ENCODE assay signal across 10 cellular contexts in genomic region chr10:12221323-12222298, GRCh38. TPM values are rescaled to one million over a fixed set of nuclear protein-coding genes. Genes with fewer than 3 reads are reported as not detected.
A peak's percentile ranks its signal among the peaks of the same experiment; 100 is the strongest.
DNase-seq lines count a peak whose midpoint lies in the region; ATAC-seq, FAIRE-seq and TF ChIP-seq lines count a peak whose summit lies in the region.
"Had no signal": no experiment of that assay in that cellular context is flagged by ENCODE, and none has a peak within 500 bp of the region (broad histone marks: within the 10 kb centered on the region; RNA-seq: fewer than 3 reads in every experiment).

No MANE protein-coding gene starts in this region.

- intact Hi-C loops in OCI-LY7 (cut with micrococcal nuclease; ENCODE audit: unreplicated experiment): no loop called here
- intact Hi-C loops in CD4-positive, alpha-beta T cell (cut with DNase I, micrococcal nuclease): no loop called here

- H3K4me3 Mint-ChIP-seq in astrocyte (ENCODE audit: unreplicated experiment): no peak overlapping the region
- no peak overlapping the region for H3K4me3 Mint-ChIP-seq in CD4-positive, alpha-beta T cell
- H3K4me3 Mint-ChIP-seq: neural progenitor cell had no signal

- POLR2A ChIA-PET in HEK293 (lab: Yijun Ruan, JAX) (no interaction called here), OCI-LY7 (lab: Charles Lee) (interaction anchor here (1.3 kb wide), 1 partner anchor 23 kb away, joined by 3 read pairs; no protein-coding TSS in a partner anchor)
- POLR2A ChIA-PET in CD4-positive, alpha-beta T cell (lab: Charles Lee): interaction anchor here (1.0 kb wide), 1 partner anchor 26 kb away, joined by 3 read pairs; the partner anchor contains the start of gene NUDT5

- H3K9me3 Mint-ChIP-seq in astrocyte (ENCODE audit: unreplicated experiment): no peaks in the 10 kb centered on the region
- H3K9me3 Mint-ChIP-seq in CD4-positive, alpha-beta T cell: no peaks in the 10 kb centered on the region

- BruUV-seq in OCI-LY7 (replicated peaks; lab: Mats Ljungman, UMichigan): no TSS peak

- CTCF ChIA-PET in HEK293 (lab: Yijun Ruan, JAX) (interaction anchor here (0.5 to 0.9 kb wide), 3 partner anchors 233 to 681 kb away, joined by 4 to 5 read pairs (median 5); no protein-coding TSS in a partner anchor), OCI-LY7 (lab: Charles Lee; ENCODE audit: unreplicated experiment) (no interaction called here)
- CTCF ChIA-PET in CD4-positive, alpha-beta T cell (lab: Charles Lee): interaction anchor here (1.0 kb wide), 1 partner anchor 22 kb away, joined by 3 read pairs; no protein-coding TSS in a partner anchor

- H3K4me1 ChIP-seq in HEK293 (ENCODE audit: control insufficient read depth, insufficient read depth, low read length) (no peaks in the 10 kb centered on the region), astrocyte (ENCODE audit: insufficient read depth, low read length) (no peaks in the 10 kb centered on the region), OCI-LY7 (ENCODE audit: insufficient read depth, low read length, poor library complexity, severe bottlenecking) (no peaks in the 10 kb centered on the region)
- H3K4me1 ChIP-seq: neural progenitor cell had no signal

- H3K79me2 ChIP-seq in astrocyte (ENCODE audit: insufficient read depth, low read length) (peaks cover 40% of the 10 kb centered on the region), OCI-LY7 (ENCODE audit: insufficient read depth, low read depth, low read length) (peaks cover 24% of the 10 kb centered on the region)

- TF ChIP-seq POLR2A in GM12891 (IDR thresholded peaks at IDR 0.05; ENCODE audit: low read depth, low read length): no peak

- peaks cover 25% of the 10 kb centered on the region for H3K36me3 Mint-ChIP-seq in astrocyte (ENCODE audit: low read depth, unreplicated experiment)
- peaks cover 70% of the 10 kb centered on the region for H3K36me3 Mint-ChIP-seq in CD4-positive, alpha-beta T cell (ENCODE audit: low read depth)

- no peak overlapping the region for H3K9ac ChIP-seq in astrocyte (ENCODE audit: low read length)
- H3K9ac ChIP-seq: neural progenitor cell had no signal

- H3K4me3 ChIP-seq in HEK293 (ENCODE audit: low read depth, low read length) (no peak overlapping the region), astrocyte (ENCODE audit: insufficient read depth, low read depth, low read length) (no peak overlapping the region), OCI-LY7 (ENCODE audit: low read depth, low read length, poor library complexity, severe bottlenecking) (no peak overlapping the region)
- H3K4me3 ChIP-seq: neural progenitor cell had no signal

- no peak overlapping the region for H3K4me2 ChIP-seq in astrocyte (ENCODE audit: low read length)
- H3K4me2 ChIP-seq in OCI-LY7 (ENCODE audit: low read length): no peak overlapping the region
- H3K4me2 ChIP-seq: neural progenitor cell had no signal

- FAIRE-seq in astrocyte (lab: Jason Lieb, UNC) (no peak), GM12891 (lab: Jason Lieb, UNC) (no peak)

- H3K9me2 ChIP-seq in OCI-LY7 (ENCODE audit: insufficient read depth, low read length): no peaks in the 10 kb centered on the region

- H3K27me3 ChIP-seq in astrocyte (ENCODE audit: insufficient read depth, low read length): no peaks in the 10 kb centered on the region
- no peaks in the 10 kb centered on the region for H3K27me3 ChIP-seq in CD4-positive, alpha-beta T cell (ENCODE audit: control insufficient read depth, insufficient read depth, low read length)
- H3K27me3 ChIP-seq: neural progenitor cell had no signal

- peaks cover 44 to 63% of the 10 kb centered on the region in 2 experiments for H3K36me3 ChIP-seq in HEK293 (ENCODE audit: control insufficient read depth in 2 of 2, insufficient read depth in 1 of 2, low read length in 2 of 2)
- peaks cover 20% of the 10 kb centered on the region for H3K36me3 ChIP-seq in astrocyte (ENCODE audit: insufficient read depth, low read length)
- H3K36me3 ChIP-seq in OCI-LY7 (ENCODE audit: insufficient read depth, low read length): peaks cover 90% of the 10 kb centered on the region

- H3K27me3 Mint-ChIP-seq in astrocyte (ENCODE audit: low read depth, unreplicated experiment): no peaks in the 10 kb centered on the region
- no peaks in the 10 kb centered on the region for H3K27me3 Mint-ChIP-seq in CD4-positive, alpha-beta T cell

- TF ChIP-seq CTCF in HEK293 (tag by site-specific recombination; IDR thresholded peaks at IDR 0.05) (no peak), astrocyte (IDR thresholded peaks at IDR 0.05; ENCODE audit: insufficient read depth, low read depth, low read length) (no peak), OCI-LY7 (conservative IDR thresholded peaks at IDR 0.05; ENCODE audit: low read length) (no peak)
- no peak for TF ChIP-seq CTCF in CD4-positive, alpha-beta T cell (IDR thresholded peaks at IDR 0.05)

- H3K9me3 ChIP-seq in HEK293 (ENCODE audit: control insufficient read depth, insufficient read depth, low read depth, low read length): no peaks in the 10 kb centered on the region
- H3K9me3 ChIP-seq in astrocyte (ENCODE audit: insufficient read depth, low read depth, low read length): no peaks in the 10 kb centered on the region
- peaks cover 8% of the 10 kb centered on the region; the same call in 1 of the 2 replicates for H3K9me3 ChIP-seq in OCI-LY7 (ENCODE audit: low read length)
- H3K9me3 ChIP-seq in CD4-positive, alpha-beta T cell (ENCODE audit: control insufficient read depth, low read length): no peaks in the 10 kb centered on the region

- no peak overlapping the region for H3K27ac ChIP-seq in HEK293 (ENCODE audit: extremely low read depth, low read depth, low read length)
- peak overlapping the region; percentile 1 for H3K27ac ChIP-seq in astrocyte (ENCODE audit: low read depth, low read length)
- H3K27ac ChIP-seq in OCI-LY7 (ENCODE audit: low read depth, low read length, poor library complexity, severe bottlenecking): no peak overlapping the region
- H3K27ac ChIP-seq in CD4-positive, alpha-beta T cell (ENCODE audit: low read depth, low read length): no peak overlapping the region
- H3K27ac ChIP-seq: neural progenitor cell had no signal

- H2AFZ ChIP-seq in astrocyte (ENCODE audit: low read depth, low read length) (no peak overlapping the region), OCI-LY7 (ENCODE audit: low read length) (no peak overlapping the region)
- H2AFZ ChIP-seq: neural progenitor cell had no signal

- ATAC-seq in GM19455 (IDR thresholded peaks at IDR 0.05; ENCODE audit: unreplicated experiment): no peak
- no peak for ATAC-seq in CD4-positive, alpha-beta T cell (ENCODE audit: poor library complexity)

- H3K27ac Mint-ChIP-seq in astrocyte (ENCODE audit: unreplicated experiment): peak overlapping the region; percentile 78
- no peak overlapping the region for H3K27ac Mint-ChIP-seq in CD4-positive, alpha-beta T cell
- H3K27ac Mint-ChIP-seq: neural progenitor cell had no signal

- H3K4me1 Mint-ChIP-seq in astrocyte (ENCODE audit: low read depth, unreplicated experiment): peaks cover 6% of the 10 kb centered on the region
- H3K4me1 Mint-ChIP-seq in CD4-positive, alpha-beta T cell (ENCODE audit: low read depth): no peaks in the 10 kb centered on the region
- H3K4me1 Mint-ChIP-seq: neural progenitor cell had no signal

- DNase-seq in AG08396 (ENCODE audit: low spot score) (peak; percentile 12), astrocyte (ENCODE audit: low read depth) (peak; percentile 43), iris pigment epithelial cell (ENCODE audit: low read depth) (peak; percentile 55), OCI-LY7 (ENCODE audit: low spot score) (no peak), GM12891 (ENCODE audit: insufficient read length, low spot score) (no peak)
- no peak for DNase-seq in CD4-positive, alpha-beta T cell
- DNase-seq: GDM1 had no signal

- H4K20me1 ChIP-seq in astrocyte (ENCODE audit: insufficient read depth, low read length) (peaks cover 4% of the 10 kb centered on the region), OCI-LY7 (ENCODE audit: insufficient read depth, low read length) (no peaks in the 10 kb centered on the region)

TF ChIP-seq in HEK293, 187 proteins besides CTCF, POLR2A, EP300 and RAD21:
- peak; percentile 64 for TF ChIP-seq ZBTB17 (tag by site-specific recombination; IDR thresholded peaks at IDR 0.05)
- TF ChIP-seq ZNF140 (tag by site-specific recombination; IDR thresholded peaks at IDR 0.05): peak; percentile 79; the same call in 1 of the 2 replicates
- no peak for TF ChIP-seq OSR2 (tag by site-specific recombination; IDR thresholded peaks at IDR 0.05)
- no peak for TF ChIP-seq ZNF777 (tag by site-specific recombination; IDR thresholded peaks at IDR 0.05; ENCODE audit: borderline replicate concordance)
- no peak for TF ChIP-seq KLF8 (tag by site-specific recombination; IDR thresholded peaks at IDR 0.05)
- TF ChIP-seq ZNF157 (tag by site-specific recombination; IDR thresholded peaks at IDR 0.05): no peak
- TF ChIP-seq OVOL3 (tag by site-specific recombination; IDR thresholded peaks at IDR 0.05): no peak
- TF ChIP-seq ZNF837 (tag by site-specific recombination; IDR thresholded peaks at IDR 0.05): no peak
TF ChIP-seq in HEK293: peak in this region for 2.

TF ChIP-seq in GM12891, 5 proteins besides CTCF, POLR2A, EP300 and RAD21:
- no peak for TF ChIP-seq POLR2AphosphoS5 (IDR thresholded peaks at IDR 0.05; ENCODE audit: low read depth, low read length)
- no peak for TF ChIP-seq PAX5 (IDR thresholded peaks at IDR 0.05; ENCODE audit: insufficient read depth, low read length, severe bottlenecking)
- TF ChIP-seq SPI1 (IDR thresholded peaks at IDR 0.05; ENCODE audit: low read depth, low read length): no peak
- TF ChIP-seq TAF1 (IDR thresholded peaks at IDR 0.05; ENCODE audit: low read depth, low read length): no peak
- no peak for TF ChIP-seq POU2F2 (IDR thresholded peaks at IDR 0.05; ENCODE audit: low read depth, low read length)

RNA-seq across cellular contexts. Expression of gene CDC123, which starts 25.6 kb away (rescaled TPM):
- total RNA-seq in astrocyte (107 and 110 TPM in 2 replicates), OCI-LY7 (2022) (128 and 135 TPM in 2 replicates)
- 138 and 168 TPM in 2 replicates for total RNA-seq in OCI-LY7 (2014; rRNA removed; shearing (Covaris generic))
- 10 to 100 TPM; 34.7 to 40.5 TPM for total RNA-seq in CD4-positive, alpha-beta T cell
- 105 TPM for polyA plus RNA-seq in GM12891 (2012; ENCODE audit: low read depth, missing spikeins)

RNA-seq across cellular contexts. Expression of gene NUDT5, which starts 25.9 kb away (rescaled TPM):
- total RNA-seq in astrocyte: 84.1 and 85.2 TPM in 2 replicates
- total RNA-seq in OCI-LY7 (2014; rRNA removed; shearing (Covaris generic)): 55.7 and 70.2 TPM in 2 replicates
- 92.1 and 105 TPM in 2 replicates for total RNA-seq in OCI-LY7 (2022)
- 10 to 100 TPM; 11.6 to 13.5 TPM for total RNA-seq in CD4-positive, alpha-beta T cell
- polyA plus RNA-seq in GM12891 (2012; ENCODE audit: low read depth, missing spikeins): 113 TPM

Comparison
In these comparisons a context has a peak if more than half of its experiments do, and no peak if none do; other contexts are left out.
1. DNase-seq: peak in AG08396 (single experiment), astrocyte (single experiment) and iris pigment epithelial cell (single experiment); none in OCI-LY7 (single experiment), CD4-positive, alpha-beta T cell (0 of 10) and GM12891 (single experiment).